14 cellular contexts compared by ENCODE assay signal in genomic region chr4:22487333-22487732, GRCh38. TPM values are rescaled to one million over a fixed set of nuclear protein-coding genes. Genes with fewer than 3 reads are reported as not detected.
DNase-seq lines count a peak whose midpoint lies in the region; ATAC-seq, FAIRE-seq and TF ChIP-seq lines count a peak whose summit lies in the region.
"Had no signal": no experiment of that assay in that cellular context is flagged by ENCODE, and none has a peak within 500 bp of the region (broad histone marks: within the 10 kb centered on the region; RNA-seq: fewer than 3 reads in every experiment).

No MANE protein-coding gene starts in this region.

- H3K4me3 Mint-ChIP-seq in nephron = no peak overlapping the region
- H3K4me3 Mint-ChIP-seq: CD4-positive, CD25-positive, alpha-beta regulatory T cell had no signal

- no peaks in the 10 kb centered on the region for H3K36me3 ChIP-seq in bronchial epithelial cell (ENCODE audit: control insufficient read depth, insufficient read depth, low read length)

- TF ChIP-seq CTCF in bronchial epithelial cell (IDR thresholded peaks at IDR 0.05; ENCODE audit: insufficient read depth, low read length, severe bottlenecking) (no peak), nephron (IDR thresholded peaks at IDR 0.05; ENCODE audit: unreplicated experiment in 3 of 3) (no peak)

- peak; percentile 36 for FAIRE-seq in bronchial epithelial cell (lab: Jason Lieb, UNC)
- FAIRE-seq: H54, RCC 7860 had no signal

- DNase-seq in NCI-H2171 treated with DMSO at 0.1 percent for 48 hours (lab: John Stamatoyannopoulos, UW) (peak; percentile 8), NCI-H2171 (lab: John Stamatoyannopoulos, UW) (no peak), DMS79 treated with DMSO at 0.1 percent for 48 hours (lab: John Stamatoyannopoulos, UW) (peak; percentile 32), bronchial epithelial cell (ENCODE audit: low read depth) (no peak), T-helper 2 cell (no peak)
- no peak for DNase-seq in activated CD4-positive, alpha-beta T cell treated with anti-CD3 and anti-CD28 coated beads, Interleukin-2, amount 50 U/mL, for 1 hour
- DNase-seq: CD4-positive, CD25-positive, alpha-beta regulatory T cell; EL; NCI-H2081; NCI-H82 had no signal

- H3K27me3 Mint-ChIP-seq in nephron (ENCODE audit: low read depth) = no peaks in the 10 kb centered on the region
- H3K27me3 Mint-ChIP-seq: CD4-positive, CD25-positive, alpha-beta regulatory T cell had no signal

- no peaks in the 10 kb centered on the region for H3K9me3 Mint-ChIP-seq in nephron

- H3K36me3 Mint-ChIP-seq in nephron (ENCODE audit: low read depth) = peaks cover 30% of the 10 kb centered on the region
- H3K36me3 Mint-ChIP-seq: CD4-positive, CD25-positive, alpha-beta regulatory T cell had no signal

- no peak for ATAC-seq in HG02759 (IDR thresholded peaks at IDR 0.05; ENCODE audit: unreplicated experiment)

- H3K27ac Mint-ChIP-seq in nephron = peak overlapping the region in 2 of 3 experiments; percentile 47 to 77
- H3K27ac Mint-ChIP-seq: CD4-positive, CD25-positive, alpha-beta regulatory T cell had no signal

- peaks cover 77% of the 10 kb centered on the region for H3K4me1 Mint-ChIP-seq in nephron
- H3K4me1 Mint-ChIP-seq: CD4-positive, CD25-positive, alpha-beta regulatory T cell had no signal

- no peak overlapping the region for H3K4me3 ChIP-seq in bronchial epithelial cell (ENCODE audit: low read depth, low read length)

- H3K27me3 ChIP-seq in bronchial epithelial cell (ENCODE audit: control insufficient read depth, insufficient read depth, low read length) = no peaks in the 10 kb centered on the region

RNA-seq across cellular contexts. Expression of gene ADGRA3, which starts 28.5 kb away (rescaled TPM):
- total RNA-seq in bronchial epithelial cell = 24.2 and 34.2 TPM in 2 replicates

Comparison
In these comparisons a context has a peak if more than half of its experiments do, and no peak if none do; other contexts are left out.
1. DNase-seq: peak in NCI-H2171 treated with DMSO at 0.1 percent for 48 hours (single experiment) and DMS79 treated with DMSO at 0.1 percent for 48 hours (single experiment); none in NCI-H2171 (single experiment), bronchial epithelial cell (single experiment), T-helper 2 cell (0 of 5) and activated CD4-positive, alpha-beta T cell treated with anti-CD3 and anti-CD28 coated beads, Interleukin-2, amount 50 U/mL, for 1 hour (single experiment).